In genomic region chr7:22219036-22219435, GRCh38 we compare ENCODE assay signal across 2 cellular contexts.
TF ChIP-seq lines count a peak whose summit lies in the region.

No MANE protein-coding gene starts in this region.

TF ChIP-seq in liver, 16 proteins besides CTCF, POLR2A, EP300 and RAD21:
- TF ChIP-seq MAX (IDR thresholded peaks at IDR 0.05) (no peak), HNF4G (IDR thresholded peaks at IDR 0.05) (no peak), ZBTB33 (IDR thresholded peaks at IDR 0.05) (no peak), HNF4A (conservative IDR thresholded peaks at IDR 0.05) (no peak), EGR1 (IDR thresholded peaks at IDR 0.05; ENCODE audit: low read depth in 2 of 2) (no peak), GABPA (IDR thresholded peaks at IDR 0.05 in 1 of 2, conservative IDR thresholded peaks at IDR 0.05 in 1 of 2) (no peak), TAF1 (conservative IDR thresholded peaks at IDR 0.05) (no peak), YY1 (IDR thresholded peaks at IDR 0.05) (no peak), FOXA2 (IDR thresholded peaks at IDR 0.05) (no peak), RXRA (IDR thresholded peaks at IDR 0.05) (no peak), JUND (IDR thresholded peaks at IDR 0.05) (no peak), REST (IDR thresholded peaks at IDR 0.05) (no peak), FOXA1 (IDR thresholded peaks at IDR 0.05) (no peak), NR2F2 (IDR thresholded peaks at IDR 0.05) (no peak), SP1 (IDR thresholded peaks at IDR 0.05) (no peak)
- TF ChIP-seq, protein P1, sequence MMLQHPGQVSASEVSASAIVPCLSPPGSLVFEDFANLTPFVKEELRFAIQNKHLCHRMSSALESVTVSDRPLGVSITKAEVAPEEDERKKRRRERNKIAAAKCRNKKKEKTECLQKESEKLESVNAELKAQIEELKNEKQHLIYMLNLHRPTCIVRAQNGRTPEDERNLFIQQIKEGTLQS (IDR thresholded peaks at IDR 0.05), result no peak

TF ChIP-seq in HepG2, 621 proteins besides CTCF, POLR2A, EP300 and RAD21:
- TF ChIP-seq GLI4 (CRISPR knock-in tag; IDR thresholded peaks at IDR 0.05; ENCODE audit: borderline replicate concordance) (no peak), ZFP41 (CRISPR knock-in tag; IDR thresholded peaks at IDR 0.05; ENCODE audit: borderline replicate concordance) (no peak), FOSL2 (CRISPR knock-in tag; IDR thresholded peaks at IDR 0.05) (no peak), TAF1 (CRISPR knock-in tag; IDR thresholded peaks at IDR 0.05) (no peak), ZNF382 (CRISPR knock-in tag; IDR thresholded peaks at IDR 0.05; ENCODE audit: borderline replicate concordance) (no peak), ISL2 (CRISPR knock-in tag; IDR thresholded peaks at IDR 0.05) (no peak), AFF4 (CRISPR knock-in tag; IDR thresholded peaks at IDR 0.05) (no peak)
